Comparison of ENCODE assay signal across 1 cellular context in genomic region chr3:32406481-32407408, GRCh38.
TF ChIP-seq lines count a peak whose summit lies in the region.

No MANE protein-coding gene starts in this region.

TF ChIP-seq in IMR-90, 13 proteins besides CTCF, POLR2A, EP300 and RAD21 (continued from another document):
- no peak for TF ChIP-seq SMC3 (IDR thresholded peaks at IDR 0.05; ENCODE audit: low read depth, low read length)
- TF ChIP-seq, protein P1, sequence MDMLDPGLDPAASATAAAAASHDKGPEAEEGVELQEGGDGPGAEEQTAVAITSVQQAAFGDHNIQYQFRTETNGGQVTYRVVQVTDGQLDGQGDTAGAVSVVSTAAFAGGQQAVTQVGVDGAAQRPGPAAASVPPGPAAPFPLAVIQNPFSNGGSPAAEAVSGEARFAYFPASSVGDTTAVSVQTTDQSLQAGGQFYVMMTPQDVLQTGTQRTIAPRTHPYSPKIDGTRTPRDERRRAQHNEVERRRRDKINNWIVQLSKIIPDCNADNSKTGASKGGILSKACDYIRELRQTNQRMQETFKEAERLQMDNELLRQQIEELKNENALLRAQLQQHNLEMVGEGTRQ (IDR thresholded peaks at IDR 0.05; ENCODE audit: low read depth, low read length): no peak
- TF ChIP-seq FOS (IDR thresholded peaks at IDR 0.05; ENCODE audit: low read depth, low read length): no peak
- TF ChIP-seq NFE2L2 (IDR thresholded peaks at IDR 0.05; ENCODE audit: low read depth, low read length): no peak
- no peak for TF ChIP-seq CHD1 (IDR thresholded peaks at IDR 0.05; ENCODE audit: low read depth, low read length)
- TF ChIP-seq CEBPB (IDR thresholded peaks at IDR 0.05; ENCODE audit: low read depth, low read length): no peak
- no peak for TF ChIP-seq MAFK (IDR thresholded peaks at IDR 0.05; ENCODE audit: low read depth, low read length)
- no peak for TF ChIP-seq MAZ (IDR thresholded peaks at IDR 0.05; ENCODE audit: borderline replicate concordance, low read depth, low read length)
- no peak for TF ChIP-seq RFX5 (IDR thresholded peaks at IDR 0.05; ENCODE audit: low read depth, low read length)
